In genomic region chr1:97827887-97828286, GRCh38 we compare ENCODE assay signal across 11 cellular contexts.
DNase-seq lines count a peak whose midpoint lies in the region; ATAC-seq, FAIRE-seq and TF ChIP-seq lines count a peak whose summit lies in the region.
"Had no signal": no experiment of that assay in that cellular context is flagged by ENCODE, and none has a peak within 500 bp of the region (broad histone marks: within the 10 kb centered on the region; RNA-seq: fewer than 3 reads in every experiment).

No MANE protein-coding gene starts in this region.

- no peaks in the 10 kb centered on the region for H3K9me3 ChIP-seq in CD4-positive, alpha-beta T cell (ENCODE audit: control insufficient read depth, low read length)
- no peaks in the 10 kb centered on the region for H3K9me3 ChIP-seq in astrocyte (ENCODE audit: insufficient read depth, low read depth, low read length)

- H3K27ac ChIP-seq in CD4-positive, alpha-beta T cell (ENCODE audit: low read depth, low read length): no peak overlapping the region
- H3K27ac ChIP-seq in astrocyte (ENCODE audit: low read depth, low read length): no peak overlapping the region
- H3K27ac ChIP-seq: HL-60 had no signal

- H3K27ac Mint-ChIP-seq in CD4-positive, alpha-beta T cell: no peak overlapping the region
- H3K27ac Mint-ChIP-seq in astrocyte (ENCODE audit: unreplicated experiment): no peak overlapping the region
- H3K27ac Mint-ChIP-seq: nephron progenitor cell had no signal

- FAIRE-seq in astrocyte (lab: Jason Lieb, UNC): no peak

- TF ChIP-seq CTCF in CD4-positive, alpha-beta T cell (IDR thresholded peaks at IDR 0.05): no peak
- no peak for TF ChIP-seq CTCF in astrocyte (IDR thresholded peaks at IDR 0.05; ENCODE audit: insufficient read depth, low read depth, low read length)

- H3K4me1 ChIP-seq in astrocyte (ENCODE audit: insufficient read depth, low read length): no peaks in the 10 kb centered on the region

- POLR2A ChIA-PET in CD4-positive, alpha-beta T cell (lab: Charles Lee): no interaction called here

- H3K36me3 ChIP-seq in astrocyte (ENCODE audit: insufficient read depth, low read length): no peaks in the 10 kb centered on the region

- no peaks in the 10 kb centered on the region for H3K27me3 Mint-ChIP-seq in CD4-positive, alpha-beta T cell
- H3K27me3 Mint-ChIP-seq in astrocyte (ENCODE audit: low read depth, unreplicated experiment): no peaks in the 10 kb centered on the region

- H2AFZ ChIP-seq in astrocyte (ENCODE audit: low read depth, low read length): no peak overlapping the region

- H3K36me3 Mint-ChIP-seq in CD4-positive, alpha-beta T cell (ENCODE audit: low read depth): peaks cover 15% of the 10 kb centered on the region
- no peaks in the 10 kb centered on the region for H3K36me3 Mint-ChIP-seq in astrocyte (ENCODE audit: low read depth, unreplicated experiment)

- no peaks in the 10 kb centered on the region for H4K20me1 ChIP-seq in astrocyte (ENCODE audit: insufficient read depth, low read length)

- ATAC-seq in CD4-positive, alpha-beta T cell (ENCODE audit: poor library complexity): peak; percentile 52
- peak; percentile 89 for ATAC-seq in GM19467 (IDR thresholded peaks at IDR 0.05; ENCODE audit: unreplicated experiment)
- peak; percentile 61 for ATAC-seq in HG03469 (IDR thresholded peaks at IDR 0.05; ENCODE audit: unreplicated experiment)

- no peaks in the 10 kb centered on the region for H3K4me1 Mint-ChIP-seq in CD4-positive, alpha-beta T cell (ENCODE audit: low read depth)
- peaks cover 3% of the 10 kb centered on the region for H3K4me1 Mint-ChIP-seq in astrocyte (ENCODE audit: low read depth, unreplicated experiment)
- H3K4me1 Mint-ChIP-seq: nephron progenitor cell had no signal

- H3K9me3 Mint-ChIP-seq in CD4-positive, alpha-beta T cell: no peaks in the 10 kb centered on the region
- H3K9me3 Mint-ChIP-seq in astrocyte (ENCODE audit: unreplicated experiment): no peaks in the 10 kb centered on the region
- H3K9me3 Mint-ChIP-seq: nephron progenitor cell had no signal

- DNase-seq in CD4-positive, alpha-beta T cell: no peak
- DNase-seq in astrocyte (ENCODE audit: low read depth) (peak; percentile 46), posterior cingulate gyrus (no peak), NCI-H524 (lab: John Stamatoyannopoulos, UW) (no peak), iPS-NIHi7 (ENCODE audit: extremely low spot score) (no peak), NCI-H2107 treated with DMSO at 0.1 percent for 48 hours (lab: John Stamatoyannopoulos, UW; ENCODE audit: unreplicated experiment) (no peak)
- DNase-seq: nephron progenitor cell; stimulated activated CD4-positive, alpha-beta T cell treated with anti-CD3 and anti-CD28 coated beads, Interleukin-15, amount 100 ng/mL, for 24 hours had no signal

- intact Hi-C loops in CD4-positive, alpha-beta T cell (cut with DNase I, micrococcal nuclease): no loop called here
- intact Hi-C loops in posterior cingulate gyrus (cut with DNase I): no loop called here

- CTCF ChIA-PET in CD4-positive, alpha-beta T cell (lab: Charles Lee): no interaction called here

- no peak overlapping the region for H3K4me3 ChIP-seq in astrocyte (ENCODE audit: insufficient read depth, low read depth, low read length)

- no peak overlapping the region for H3K4me3 Mint-ChIP-seq in CD4-positive, alpha-beta T cell
- no peak overlapping the region for H3K4me3 Mint-ChIP-seq in astrocyte (ENCODE audit: unreplicated experiment)
- H3K4me3 Mint-ChIP-seq: nephron progenitor cell had no signal

- H3K27me3 ChIP-seq in CD4-positive, alpha-beta T cell (ENCODE audit: control insufficient read depth, insufficient read depth, low read length): no peaks in the 10 kb centered on the region
- no peaks in the 10 kb centered on the region for H3K27me3 ChIP-seq in astrocyte (ENCODE audit: insufficient read depth, low read length)

- H3K9ac ChIP-seq in astrocyte (ENCODE audit: low read length): no peak overlapping the region

- H3K79me2 ChIP-seq in astrocyte (ENCODE audit: insufficient read depth, low read length): no peaks in the 10 kb centered on the region

- H3K4me2 ChIP-seq in astrocyte (ENCODE audit: low read length): no peak overlapping the region
